Comparison of ENCODE assay signal across 1 cellular context in the genomic region with DNA sequence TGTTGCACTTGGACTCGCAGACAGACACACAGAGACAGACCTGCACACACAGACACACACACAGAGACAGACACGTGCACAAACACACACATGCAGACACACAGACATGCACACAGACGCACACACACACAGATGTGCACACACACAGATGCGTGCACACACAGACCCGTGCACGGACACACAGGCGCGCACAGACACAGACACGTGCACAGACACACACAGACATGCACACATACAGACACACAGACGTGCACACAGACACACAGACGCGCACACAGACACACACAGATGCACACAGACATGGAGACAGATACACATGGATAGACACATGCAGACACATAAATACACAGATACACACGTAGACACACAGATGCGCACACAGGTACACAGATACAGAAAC.
TF ChIP-seq lines count a peak whose summit lies in the region.

No MANE protein-coding gene starts in this region.

TF ChIP-seq in IMR-90, 13 proteins besides CTCF, POLR2A, EP300 and RAD21:
- TF ChIP-seq, protein P1, sequence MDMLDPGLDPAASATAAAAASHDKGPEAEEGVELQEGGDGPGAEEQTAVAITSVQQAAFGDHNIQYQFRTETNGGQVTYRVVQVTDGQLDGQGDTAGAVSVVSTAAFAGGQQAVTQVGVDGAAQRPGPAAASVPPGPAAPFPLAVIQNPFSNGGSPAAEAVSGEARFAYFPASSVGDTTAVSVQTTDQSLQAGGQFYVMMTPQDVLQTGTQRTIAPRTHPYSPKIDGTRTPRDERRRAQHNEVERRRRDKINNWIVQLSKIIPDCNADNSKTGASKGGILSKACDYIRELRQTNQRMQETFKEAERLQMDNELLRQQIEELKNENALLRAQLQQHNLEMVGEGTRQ (IDR thresholded peaks at IDR 0.05; ENCODE audit: low read depth, low read length): no peak
- no peak for TF ChIP-seq MAFK (IDR thresholded peaks at IDR 0.05; ENCODE audit: low read depth, low read length)
- TF ChIP-seq FOS (IDR thresholded peaks at IDR 0.05; ENCODE audit: low read depth, low read length): no peak
- TF ChIP-seq RCOR1 (IDR thresholded peaks at IDR 0.05; ENCODE audit: insufficient replicate concordance, low read length): no peak
- TF ChIP-seq SMC3 (IDR thresholded peaks at IDR 0.05; ENCODE audit: low read depth, low read length): no peak
- no peak for TF ChIP-seq MAZ (IDR thresholded peaks at IDR 0.05; ENCODE audit: borderline replicate concordance, low read depth, low read length)
- TF ChIP-seq CEBPB (IDR thresholded peaks at IDR 0.05; ENCODE audit: low read depth, low read length): no peak
- TF ChIP-seq CHD1 (IDR thresholded peaks at IDR 0.05; ENCODE audit: low read depth, low read length): no peak
